ENCODE assay signal across 1 cellular context in the genomic region with DNA sequence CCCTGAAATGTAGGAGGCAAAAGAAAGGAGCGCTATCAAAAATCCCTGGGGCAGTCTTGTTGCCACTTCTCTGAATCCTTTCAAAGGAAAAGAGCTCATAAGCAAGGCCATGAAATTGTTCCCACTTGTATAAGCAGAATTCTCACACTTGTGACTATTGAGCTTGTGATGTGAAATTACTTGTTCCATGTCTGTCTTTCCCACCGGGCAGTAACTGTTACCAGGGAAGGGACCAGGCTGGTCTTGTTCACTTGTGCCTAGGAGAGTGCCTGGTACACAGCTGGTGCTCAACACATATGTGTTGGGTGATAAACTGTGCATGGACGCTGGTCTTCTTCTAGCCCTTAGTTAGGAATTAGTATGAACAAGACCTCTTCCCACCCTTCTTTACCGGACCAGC.
TF ChIP-seq lines count a peak whose summit lies in the region.

No MANE protein-coding gene starts in this region.

TF ChIP-seq in H1, 55 proteins besides CTCF, POLR2A, EP300 and RAD21 (continued from another document):
- TF ChIP-seq, protein P1, sequence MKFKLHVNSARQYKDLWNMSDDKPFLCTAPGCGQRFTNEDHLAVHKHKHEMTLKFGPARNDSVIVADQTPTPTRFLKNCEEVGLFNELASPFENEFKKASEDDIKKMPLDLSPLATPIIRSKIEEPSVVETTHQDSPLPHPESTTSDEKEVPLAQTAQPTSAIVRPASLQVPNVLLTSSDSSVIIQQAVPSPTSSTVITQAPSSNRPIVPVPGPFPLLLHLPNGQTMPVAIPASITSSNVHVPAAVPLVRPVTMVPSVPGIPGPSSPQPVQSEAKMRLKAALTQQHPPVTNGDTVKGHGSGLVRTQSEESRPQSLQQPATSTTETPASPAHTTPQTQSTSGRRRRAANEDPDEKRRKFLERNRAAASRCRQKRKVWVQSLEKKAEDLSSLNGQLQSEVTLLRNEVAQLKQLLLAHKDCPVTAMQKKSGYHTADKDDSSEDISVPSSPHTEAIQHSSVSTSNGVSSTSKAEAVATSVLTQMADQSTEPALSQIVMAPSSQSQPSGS (IDR thresholded peaks at IDR 0.05; ENCODE audit: low read length): no peak
- TF ChIP-seq RNF2 (IDR thresholded peaks at IDR 0.05; ENCODE audit: borderline replicate concordance, low read depth, low read length, missing control alignments, poor library complexity, severe bottlenecking) (no peak), SUZ12 (IDR thresholded peaks at IDR 0.05; ENCODE audit: low read length) (no peak), CEBPB (IDR thresholded peaks at IDR 0.05; ENCODE audit: low read depth, low read length) (no peak), JUND (IDR thresholded peaks at IDR 0.05; ENCODE audit: low read length) (no peak), HDAC6 (IDR thresholded peaks at IDR 0.05; ENCODE audit: low read depth, low read length) (no peak), SAP30 (IDR thresholded peaks at IDR 0.05; ENCODE audit: insufficient read depth, insufficient replicate concordance, low read length) (no peak), MAFK (IDR thresholded peaks at IDR 0.05; ENCODE audit: low read depth, low read length) (no peak), POU5F1 (IDR thresholded peaks at IDR 0.05; ENCODE audit: low read depth, low read length) (no peak), GABPA (IDR thresholded peaks at IDR 0.05; ENCODE audit: borderline replicate concordance, insufficient read depth, low read length) (no peak)
